27 cellular contexts compared by ENCODE assay signal in the genomic region with DNA sequence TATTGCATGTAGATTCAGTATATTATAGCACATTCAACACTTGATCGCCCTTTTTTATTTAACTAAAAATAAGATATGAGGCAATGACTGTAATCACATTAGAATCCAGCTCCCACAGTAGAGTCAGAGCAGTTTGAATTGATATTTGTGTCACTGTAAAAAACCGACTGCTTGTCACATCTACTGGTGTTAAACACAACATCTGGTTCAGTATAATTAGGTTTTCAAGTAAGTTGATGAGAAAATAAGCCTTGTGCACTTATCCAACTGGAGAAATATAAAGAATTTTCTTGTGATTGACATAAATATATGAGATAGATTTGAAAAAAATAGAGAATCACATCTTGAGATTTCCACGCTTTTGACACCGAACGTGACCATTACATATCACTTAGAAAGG.
"Had no signal": no experiment of that assay in that cellular context is flagged by ENCODE, and none has a peak within 500 bp of the region (broad histone marks: within the 10 kb centered on the region; RNA-seq: fewer than 3 reads in every experiment).

No MANE protein-coding gene starts in this region.

- H3K36me3 ChIP-seq: esophagus squamous epithelium, gastrocnemius medialis, lower lobe of right lung had no signal

- H3K27ac Mint-ChIP-seq: immature natural killer cell, mesothelial cell of epicardium had no signal

- H3K9me3 ChIP-seq: esophagus squamous epithelium, gastrocnemius medialis, lower lobe of right lung had no signal

- H3K36me3 Mint-ChIP-seq: immature natural killer cell had no signal

- H3K27me3 ChIP-seq: dorsolateral prefrontal cortex, esophagus squamous epithelium, gastrocnemius medialis, hepatocyte had no signal

- H3K4me3 Mint-ChIP-seq: immature natural killer cell, mesothelial cell of epicardium had no signal

- H3K4me2 ChIP-seq: hepatocyte had no signal

- H3K4me3 ChIP-seq: coronary artery, dorsolateral prefrontal cortex, esophagus squamous epithelium, gastrocnemius medialis, hepatocyte, lower lobe of right lung, mucosa of descending colon had no signal

- H3K27ac ChIP-seq: coronary artery, dorsolateral prefrontal cortex, epithelial cell of prostate, esophagus squamous epithelium, gastrocnemius medialis, hepatocyte, lower lobe of right lung had no signal

- H3K4me1 ChIP-seq: esophagus squamous epithelium, gastrocnemius medialis, lower lobe of right lung had no signal

- ATAC-seq: esophagus mucosa, gastrocnemius medialis, left colon, left lobe of liver, left ventricle myocardium superior, lower lobe of right lung, mucosa of descending colon had no signal

- H2AFZ ChIP-seq: hepatocyte had no signal

- DNase-seq: dermis blood vessel endothelial cell; dorsolateral prefrontal cortex; effector CD4-positive, alpha-beta T cell; effector memory CD4-positive, alpha-beta T cell; erythroblast; esophagus squamous epithelium; foreskin fibroblast; foreskin melanocyte; gastrocnemius medialis; glutamatergic neuron; head of caudate nucleus; hypothalamus; immature natural killer cell; islet precursor cell; kidney; kidney glomerular epithelial cell; left colon; left ventricle myocardium superior; lower lobe of right lung; mesenchymal stem cell; mucosa of descending colon had no signal

- H3K79me2 ChIP-seq: hepatocyte had no signal

- H3K4me1 Mint-ChIP-seq: immature natural killer cell had no signal
